Comparison of ENCODE assay signal across 10 cellular contexts in genomic region chr1:36463404-36463772, GRCh38. TPM values are rescaled to one million over a fixed set of nuclear protein-coding genes. Genes with fewer than 3 reads are reported as not detected.
DNase-seq lines count a peak whose midpoint lies in the region; ATAC-seq and TF ChIP-seq lines count a peak whose summit lies in the region.
"Had no signal": no experiment of that assay in that cellular context is flagged by ENCODE, and none has a peak within 500 bp of the region (broad histone marks: within the 10 kb centered on the region; RNA-seq: fewer than 3 reads in every experiment).

No MANE protein-coding gene starts in this region.

- POLR2A ChIA-PET in Panc1 (lab: Charles Lee), result no interaction called here

- in situ Hi-C loops in Panc1 (cut with HindIII; ENCODE audit: low pct_unique_long_range_greater_than_20kb, low sequenced_read_pairs), result no loop called here

- ATAC-seq in Panc1 (peak; percentile 8; the same call in 1 of the 2 replicates), GM19397 (IDR thresholded peaks at IDR 0.05; ENCODE audit: unreplicated experiment) (no peak)

- H3K9ac ChIP-seq in fibroblast of lung (ENCODE audit: insufficient read depth, low read length) (peak overlapping the region; percentile 92), parathyroid adenoma (no peak overlapping the region)

- CTCF ChIA-PET in Panc1 (lab: Charles Lee), result no interaction called here

- BruUV-seq in Panc1 (replicated peaks; lab: Mats Ljungman, UMichigan), result no TSS peak

- H4K20me1 ChIP-seq in fibroblast of lung (ENCODE audit: control insufficient read depth, extremely low read depth, insufficient read depth, low read length), result no peaks in the 10 kb centered on the region

- intact Hi-C loops in Panc1 (cut with micrococcal nuclease; ENCODE audit: unreplicated experiment), result no loop called here

- TF ChIP-seq CTCF in GM06990 (IDR thresholded peaks at IDR 0.05; ENCODE audit: insufficient read depth, low read length, poor library complexity, severe bottlenecking) (no peak), Panc1 (IDR thresholded peaks at IDR 0.05) (no peak), fibroblast of lung (conservative IDR thresholded peaks at IDR 0.05 in 1 of 2, IDR thresholded peaks at IDR 0.05 in 1 of 2; ENCODE audit: low read depth in 1 of 2, low read length in 2 of 2) (no peak), parathyroid adenoma (IDR thresholded peaks at IDR 0.05) (no peak)

- peak overlapping the region; percentile 71 for H3K4me3 ChIP-seq in GM06990 (replicated peaks; ENCODE audit: low read depth, low read length)
- peak overlapping the region; percentile 93 to 99 for H3K4me3 ChIP-seq in Panc1 (ENCODE audit: low read depth in 2 of 2, low read length in 2 of 2)
- H3K4me3 ChIP-seq in fibroblast of lung (replicated peaks in 1 of 4; ENCODE audit: control extremely low read depth in 1 of 4, insufficient read depth in 1 of 4, low read depth in 3 of 4, low read length in 4 of 4), result peak overlapping the region; percentile 83 to 98 (median 91)
- peak overlapping the region; percentile 99 for H3K4me3 ChIP-seq in parathyroid adenoma (ENCODE audit: low read depth, low read length)

- H3K4me2 ChIP-seq in fibroblast of lung (ENCODE audit: extremely low read depth, insufficient read depth, low read length), result peak overlapping the region; percentile 94
- peak overlapping the region; percentile 87 for H3K4me2 ChIP-seq in parathyroid adenoma (ENCODE audit: low read length)

- DNase-seq in GM06990 (ENCODE audit: extremely low read depth, insufficient read length), result no peak
- no peak for DNase-seq in Panc1 (ENCODE audit: low read depth, low spot score)
- DNase-seq in fibroblast of lung (ENCODE audit: low read depth in 2 of 2), result no peak
- no peak for DNase-seq in stimulated activated CD4-positive, alpha-beta T cell treated with anti-CD3 and anti-CD28 coated beads, Interleukin-1b, Interleukin-23, amount 100 ng/mL, for 48 hours
- no peak for DNase-seq in NAMALWA (ENCODE audit: low spot score)
- DNase-seq in epidermal melanocyte (ENCODE audit: insufficient read length, low spot score), result no peak

- H3K4me1 ChIP-seq in Panc1 (ENCODE audit: control insufficient read depth, insufficient read depth, low read length), result peaks cover 8% of the 10 kb centered on the region
- peaks cover 3% of the 10 kb centered on the region for H3K4me1 ChIP-seq in fibroblast of lung (ENCODE audit: control insufficient read depth, extremely low read depth, insufficient read depth, low read length)
- H3K4me1 ChIP-seq in parathyroid adenoma, result no peaks in the 10 kb centered on the region

- H3K36me3 ChIP-seq in GM06990 (ENCODE audit: control insufficient read depth, insufficient read depth, low read length), result peaks cover 15% of the 10 kb centered on the region
- H3K36me3 ChIP-seq in Panc1 (ENCODE audit: control insufficient read depth, insufficient read depth, low read length), result peaks cover 8% of the 10 kb centered on the region
- H3K36me3 ChIP-seq in fibroblast of lung (ENCODE audit: control insufficient read depth, insufficient read depth, low read length), result peaks cover 10% of the 10 kb centered on the region
- no peaks in the 10 kb centered on the region for H3K36me3 ChIP-seq in parathyroid adenoma (ENCODE audit: control insufficient read depth, insufficient read depth, low read length)

- H3K79me2 ChIP-seq in fibroblast of lung (ENCODE audit: control insufficient read depth, insufficient read depth, low read length), result peaks cover 11% of the 10 kb centered on the region
- H3K79me2 ChIP-seq in parathyroid adenoma, result no peaks in the 10 kb centered on the region

- H3K27ac ChIP-seq in Panc1 (ENCODE audit: low read length) (peak overlapping the region; percentile 91), fibroblast of lung (ENCODE audit: insufficient read depth, low read length) (peak overlapping the region; percentile 87), parathyroid adenoma (no peak overlapping the region)

- H3K27me3 ChIP-seq in GM06990 (replicated peaks; ENCODE audit: control insufficient read depth, insufficient read depth, low read length) (no peaks in the 10 kb centered on the region), Panc1 (ENCODE audit: control insufficient read depth, insufficient read depth, low read length) (no peaks in the 10 kb centered on the region), fibroblast of lung (ENCODE audit: control insufficient read depth, insufficient read depth, low read length) (no peaks in the 10 kb centered on the region), parathyroid adenoma (ENCODE audit: control insufficient read depth, insufficient read depth, low read length) (no peaks in the 10 kb centered on the region)

- H2AFZ ChIP-seq in fibroblast of lung (ENCODE audit: low read length), result peak overlapping the region; percentile 50
- H2AFZ ChIP-seq in parathyroid adenoma, result peak overlapping the region; percentile 92

- no peaks in the 10 kb centered on the region for H3K9me3 ChIP-seq in Panc1 (ENCODE audit: control insufficient read depth, insufficient read depth, low read depth, low read length)
- H3K9me3 ChIP-seq in fibroblast of lung (ENCODE audit: control insufficient read depth, insufficient read depth, low read depth, low read length), result no peaks in the 10 kb centered on the region
- H3K9me3 ChIP-seq in parathyroid adenoma (ENCODE audit: control insufficient read depth, low read length), result no peaks in the 10 kb centered on the region

RNA-seq across cellular contexts. Expression of gene MRPS15, which starts 0.8 kb away (rescaled TPM):
- total RNA-seq in Panc1 (2021; ENCODE audit: unreplicated experiment) (113 TPM), fibroblast of lung (75.0 and 75.5 TPM in 2 replicates)
- 87.2 TPM for polyA plus RNA-seq in Panc1 (2012; ENCODE audit: insufficient read length)
- polyA plus RNA-seq in fibroblast of lung, result 99.1 and 112 TPM in 2 replicates
- polyA plus RNA-seq in fibroblast of lung (2012), result 87.3 and 99.7 TPM in 2 replicates
- 3.8 and 13.7 TPM in 2 replicates for polyA minus RNA-seq in fibroblast of lung (ENCODE audit: low replicate concordance)

RNA-seq across cellular contexts. Expression of gene OSCP1, which starts 13.1 kb away (rescaled TPM):
- 5.5 TPM for total RNA-seq in Panc1 (2021; ENCODE audit: unreplicated experiment)
- polyA plus RNA-seq in Panc1 (2012; ENCODE audit: insufficient read length), result 7.3 TPM
- 8.7 and 10.7 TPM in 2 replicates for total RNA-seq in fibroblast of lung
- 6.1 and 6.5 TPM in 2 replicates for polyA plus RNA-seq in fibroblast of lung
- polyA plus RNA-seq in fibroblast of lung (2012), result 6.6 and 6.7 TPM in 2 replicates
- 0.48 and 5.3 TPM in 2 replicates for polyA minus RNA-seq in fibroblast of lung (ENCODE audit: low replicate concordance)

RNA-seq across cellular contexts. Expression of gene CSF3R, which starts 19.3 kb away (rescaled TPM):
- 0.31 TPM for total RNA-seq in Panc1 (2021; ENCODE audit: unreplicated experiment)
- polyA plus RNA-seq in Panc1 (2012; ENCODE audit: insufficient read length), result not detected
- total RNA-seq in fibroblast of lung, result under 0.01 and 0.51 TPM in 2 replicates
- not detected in 2 replicates for polyA plus RNA-seq in fibroblast of lung
- not detected in 2 replicates for polyA plus RNA-seq in fibroblast of lung (2012)
- polyA minus RNA-seq in fibroblast of lung (ENCODE audit: low replicate concordance), result not detected in 2 replicates
- total RNA-seq: glomerular endothelial cell, HT1080 had no signal
